In genomic region chr4:2754848-2755820, GRCh38 we compare ENCODE assay signal across 8 cellular contexts. TPM values are rescaled to one million over a fixed set of nuclear protein-coding genes. Genes with fewer than 3 reads are reported as not detected.
A peak's percentile ranks its signal among the peaks of the same experiment; 100 is the strongest.
DNase-seq lines count a peak whose midpoint lies in the region; ATAC-seq and TF ChIP-seq lines count a peak whose summit lies in the region.

No MANE protein-coding gene starts in this region.

- peaks cover 21 to 25% of the 10 kb centered on the region in 2 donors for H3K4me1 Mint-ChIP-seq in effector memory CD8-positive, alpha-beta T cell (ENCODE audit: low read depth in 2 of 2)
- peaks cover 15% of the 10 kb centered on the region for H3K4me1 Mint-ChIP-seq in nephron

- peak overlapping the region; percentile 78 for H3K4me2 ChIP-seq in MM.1S (ENCODE audit: low read depth, low read length)

- H3K4me1 ChIP-seq in BE2C, result peaks cover 5% of the 10 kb centered on the region
- H3K4me1 ChIP-seq in MM.1S (ENCODE audit: low read length), result peaks cover 8% of the 10 kb centered on the region; the same call in 1 of the 2 replicates

- H3K27me3 ChIP-seq in BE2C (no peaks in the 10 kb centered on the region), MM.1S (replicated peaks; ENCODE audit: insufficient read depth, low read length) (no peaks in the 10 kb centered on the region)

- 0 out of 2 replicates have a peak overlapping the region, but pooled peaks have one; percentile 45 for H2AFZ ChIP-seq in MM.1S (ENCODE audit: low read length)

- TF ChIP-seq CTCF in BE2C (IDR thresholded peaks at IDR 0.05; ENCODE audit: low read depth, low read length), result no peak
- TF ChIP-seq CTCF in MM.1S (IDR thresholded peaks at IDR 0.05; ENCODE audit: low read length), result no peak
- no peak for TF ChIP-seq CTCF in nephron (IDR thresholded peaks at IDR 0.05; ENCODE audit: unreplicated experiment in 3 of 3)

- peaks cover 20% of the 10 kb centered on the region for H3K36me3 Mint-ChIP-seq in effector memory CD8-positive, alpha-beta T cell (ENCODE audit: insufficient read depth)
- H3K36me3 Mint-ChIP-seq in nephron (ENCODE audit: low read depth), result no peaks in the 10 kb centered on the region

- H3K9me3 Mint-ChIP-seq in effector memory CD8-positive, alpha-beta T cell, result no peaks in the 10 kb centered on the region
- H3K9me3 Mint-ChIP-seq in nephron, result no peaks in the 10 kb centered on the region

- peak overlapping the region; percentile 20 to 86 for H3K27ac Mint-ChIP-seq in effector memory CD8-positive, alpha-beta T cell
- H3K27ac Mint-ChIP-seq in nephron, result peak overlapping the region; percentile 8 to 54 (median 38)

- peak overlapping the region; percentile 63; the same call in 1 of the 2 replicates for H3K27ac ChIP-seq in MM.1S (ENCODE audit: low read length)

- no peaks in the 10 kb centered on the region for H3K27me3 Mint-ChIP-seq in effector memory CD8-positive, alpha-beta T cell
- peaks cover 3% of the 10 kb centered on the region for H3K27me3 Mint-ChIP-seq in nephron (ENCODE audit: low read depth)

- H3K79me2 ChIP-seq in MM.1S (ENCODE audit: low read length), result peaks cover 51% of the 10 kb centered on the region

- DNase-seq in BE2C, result no peak
- DNase-seq in MM.1S, result no peak
- no peak for DNase-seq in effector memory CD8-positive, alpha-beta T cell
- DNase-seq in NOMO-1 treated with dmso at 0.1 percent for 144 hours (lab: John Stamatoyannopoulos, UW; ENCODE audit: unreplicated experiment), result no peak
- DNase-seq in amygdala (lab: John Stamatoyannopoulos, UW), result no peak
- no peak for DNase-seq in mucosa of gallbladder (ENCODE audit: low spot score)

- no peaks in the 10 kb centered on the region for H3K9me2 ChIP-seq in MM.1S (replicated peaks; ENCODE audit: insufficient read depth, low read length)

- no peaks in the 10 kb centered on the region for H4K20me1 ChIP-seq in MM.1S (ENCODE audit: insufficient read depth, low read length)

- H3F3A ChIP-seq in MM.1S (ENCODE audit: insufficient read depth, low read length), result no peaks in the 10 kb centered on the region

- peak overlapping the region; percentile 76 to 80 for H3K4me3 Mint-ChIP-seq in effector memory CD8-positive, alpha-beta T cell
- H3K4me3 Mint-ChIP-seq in nephron, result peak overlapping the region; percentile 85 to 89 (median 89)

- peak overlapping the region; percentile 78 for H3K9ac ChIP-seq in MM.1S (ENCODE audit: low read length)

- H3K36me3 ChIP-seq in BE2C, result no peaks in the 10 kb centered on the region
- H3K36me3 ChIP-seq in MM.1S (replicated peaks; ENCODE audit: insufficient read depth, low read length), result no peaks in the 10 kb centered on the region

- peak overlapping the region; percentile 74 for H3K4me3 ChIP-seq in BE2C (ENCODE audit: low read depth, low read length)
- peak overlapping the region; percentile 91 for H3K4me3 ChIP-seq in MM.1S (ENCODE audit: low read length)

- ATAC-seq in effector memory CD8-positive, alpha-beta T cell (replicated peaks), result no peak
- no peak for ATAC-seq in GM21717 (IDR thresholded peaks at IDR 0.05; ENCODE audit: unreplicated experiment)

- no peaks in the 10 kb centered on the region for H3K9me3 ChIP-seq in BE2C
- no peaks in the 10 kb centered on the region for H3K9me3 ChIP-seq in MM.1S (replicated peaks; ENCODE audit: insufficient read depth, low read length)

RNA-seq across cellular contexts. Expression of gene TNIP2, which starts 1.0 kb away (rescaled TPM):
- 47.1 TPM for polyA plus RNA-seq in BE2C (2012; ENCODE audit: insufficient read depth, insufficient read length, low read depth)
- total RNA-seq in mucosa of gallbladder, result 42.2 TPM

RNA-seq across cellular contexts. Expression of gene SH3BP2, which starts 37.8 kb away (rescaled TPM):
- 35.4 TPM for polyA plus RNA-seq in BE2C (2012; ENCODE audit: insufficient read depth, insufficient read length, low read depth)
- total RNA-seq in mucosa of gallbladder, result 62.1 TPM
